Comparison of ENCODE assay signal across 8 cellular contexts in the genomic region with DNA sequence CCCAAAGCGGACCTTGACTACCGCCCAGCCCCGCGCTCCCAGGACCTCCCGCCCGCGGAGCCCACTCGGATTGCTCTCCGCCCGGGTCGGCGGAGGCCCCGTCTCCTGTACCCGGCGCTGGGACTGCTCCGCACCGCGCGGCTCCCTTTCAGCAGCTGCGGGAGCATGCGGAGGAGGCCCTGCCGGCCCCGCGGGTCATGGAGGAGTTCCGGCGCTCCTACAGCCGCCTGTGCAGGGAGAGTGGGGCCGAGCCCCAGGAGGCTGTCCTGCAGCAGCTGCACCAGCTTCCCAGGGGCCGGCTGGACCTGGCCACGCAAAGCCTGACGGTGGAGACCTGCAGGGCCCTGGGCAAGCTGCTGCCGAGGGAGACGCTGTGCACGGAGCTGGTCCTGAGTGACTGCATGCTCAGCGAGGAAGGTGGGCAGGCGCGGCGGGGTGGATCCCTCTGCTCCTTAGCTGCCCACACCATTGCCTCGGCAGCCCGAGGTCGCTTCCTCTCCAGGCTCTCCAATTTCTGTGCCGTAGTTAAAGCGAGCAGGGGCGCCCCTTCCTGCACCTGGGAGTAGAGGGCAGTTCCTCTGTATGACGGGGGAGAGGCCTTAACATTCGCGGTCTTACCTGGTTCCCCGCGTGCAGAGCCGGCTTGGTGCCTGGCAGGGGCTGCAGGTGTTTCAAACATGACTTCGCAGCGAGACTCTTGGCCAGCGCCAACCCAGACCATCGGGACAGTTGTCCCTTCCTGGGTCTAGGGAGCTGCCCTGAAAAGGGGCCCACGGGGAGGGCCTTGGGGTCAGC. TPM values are rescaled to one million over a fixed set of nuclear protein-coding genes. Genes with fewer than 3 reads are reported as not detected.
DNase-seq lines count a peak whose midpoint lies in the region; ATAC-seq, FAIRE-seq and TF ChIP-seq lines count a peak whose summit lies in the region.

No MANE protein-coding gene starts in this region.

- H3K36me3 ChIP-seq in gastroesophageal sphincter (peaks cover 0 to 36% of the 10 kb centered on the region in 2 donors), rectal smooth muscle tissue (ENCODE audit: control insufficient read depth, insufficient read depth, low read length) (no peaks in the 10 kb centered on the region)

- H3K27ac ChIP-seq in gastroesophageal sphincter (peak overlapping the region in 3 of 4 donors; percentile 57 to 70 (median 63)), rectal smooth muscle tissue (ENCODE audit: low read depth, low read length) (no peak overlapping the region)

- ATAC-seq in HG03521 (IDR thresholded peaks at IDR 0.05; ENCODE audit: unreplicated experiment) (peak; percentile 1), gastroesophageal sphincter (peak; percentile 0), GM21526 (IDR thresholded peaks at IDR 0.05; ENCODE audit: low FRiP score, unreplicated experiment) (no peak)

- H3K4me3 ChIP-seq in AG10803 (ENCODE audit: low read length) (peak overlapping the region; percentile 64), WI38 (ENCODE audit: low read depth, low read length) (peak overlapping the region; percentile 72), gastroesophageal sphincter (peak overlapping the region; percentile 66 to 94), rectal smooth muscle tissue (ENCODE audit: low read length) (peak overlapping the region; percentile 82)

- no peak for TF ChIP-seq POLR2A in GM12892 (IDR thresholded peaks at IDR 0.05; ENCODE audit: low read depth, low read length)
- TF ChIP-seq POLR2A in gastroesophageal sphincter (IDR thresholded peaks at IDR 0.05), result no peak

- WGBS in gastroesophageal sphincter (ENCODE audit: low coverage in 1 of 2), 2 donors, result 13% methylated on average over 5 of the region's 55 CpGs; no CpG with 5 or more reads in 1 of the 2 donors

- no peaks in the 10 kb centered on the region for H3K9me3 ChIP-seq in gastroesophageal sphincter

- H3K9ac ChIP-seq in rectal smooth muscle tissue (ENCODE audit: low read length), result peak overlapping the region; percentile 40

- TF ChIP-seq EP300 in gastroesophageal sphincter (IDR thresholded peaks at IDR 0.05), result no peak

- no peak for DNase-seq in AG10803 (ENCODE audit: low read depth)
- no peak for DNase-seq in GM12892 (ENCODE audit: insufficient read length)
- DNase-seq in NCI-H1436 (lab: John Stamatoyannopoulos, UW), result no peak

- H3K4me1 ChIP-seq in gastroesophageal sphincter, result peaks cover 0 to 49% (median 25%) of the 10 kb centered on the region in 3 donors
- peaks cover 15% of the 10 kb centered on the region for H3K4me1 ChIP-seq in rectal smooth muscle tissue (ENCODE audit: control insufficient read depth, insufficient read depth, low read length)

- no peaks in the 10 kb centered on the region for H3K27me3 ChIP-seq in gastroesophageal sphincter
- H3K27me3 ChIP-seq in rectal smooth muscle tissue (ENCODE audit: control insufficient read depth, insufficient read depth, low read length), result no peaks in the 10 kb centered on the region

- peak; percentile 33 for FAIRE-seq in GM12892 (lab: Jason Lieb, UNC)

- no peak for TF ChIP-seq CTCF in AG10803 (conservative IDR thresholded peaks at IDR 0.05; ENCODE audit: low read length)
- TF ChIP-seq CTCF in WI38 (IDR thresholded peaks at IDR 0.05; ENCODE audit: low read depth, low read length), result no peak
- no peak for TF ChIP-seq CTCF in gastroesophageal sphincter (IDR thresholded peaks at IDR 0.05)

RNA-seq across cellular contexts. Expression of a gene that starts 0.5 kb away (rescaled TPM):
- polyA plus RNA-seq in GM12892 (2012; ENCODE audit: missing spikeins), result 10.8 TPM
- total RNA-seq in gastroesophageal sphincter, result 10 to 100 TPM in 2 of 4 donors, 1 to 10 TPM in 2; 4.4 to 16.3 (median 12.4) TPM

RNA-seq across cellular contexts. Expression of a gene that starts 1.0 kb away (rescaled TPM):
- 67.6 TPM for polyA plus RNA-seq in GM12892 (2012; ENCODE audit: missing spikeins)
- total RNA-seq in gastroesophageal sphincter, result 100 to 1,000 TPM in 1 of 4 donors, 10 to 100 TPM in 3; 65.3 to 110 (median 78.8) TPM

RNA-seq across cellular contexts. Expression of a gene that starts 7.8 kb away (rescaled TPM):
- polyA plus RNA-seq in GM12892 (2012; ENCODE audit: missing spikeins), result 2.2 TPM
- 1 to 10 TPM in 1 of 4 donors, under 1 TPM in 2, not detected in 1; 0.50 to 6.9 (median 0.54) TPM for total RNA-seq in gastroesophageal sphincter

RNA-seq across cellular contexts. Expression of a gene that starts 13.9 kb away (rescaled TPM):
- 55.0 TPM for polyA plus RNA-seq in GM12892 (2012; ENCODE audit: missing spikeins)
- total RNA-seq in gastroesophageal sphincter, result 100 to 1,000 TPM in 2 of 4 donors, 10 to 100 TPM in 2; 70.7 to 140 (median 108) TPM

RNA-seq across cellular contexts. Expression of a gene that starts 28.0 kb away (rescaled TPM):
- 7.1 TPM for polyA plus RNA-seq in GM12892 (2012; ENCODE audit: missing spikeins)
- total RNA-seq in gastroesophageal sphincter, result 10 to 100 TPM; 28.8 to 48.2 (median 34.3) TPM
